Comparison of ENCODE assay signal across 9 cellular contexts in the genomic region with DNA sequence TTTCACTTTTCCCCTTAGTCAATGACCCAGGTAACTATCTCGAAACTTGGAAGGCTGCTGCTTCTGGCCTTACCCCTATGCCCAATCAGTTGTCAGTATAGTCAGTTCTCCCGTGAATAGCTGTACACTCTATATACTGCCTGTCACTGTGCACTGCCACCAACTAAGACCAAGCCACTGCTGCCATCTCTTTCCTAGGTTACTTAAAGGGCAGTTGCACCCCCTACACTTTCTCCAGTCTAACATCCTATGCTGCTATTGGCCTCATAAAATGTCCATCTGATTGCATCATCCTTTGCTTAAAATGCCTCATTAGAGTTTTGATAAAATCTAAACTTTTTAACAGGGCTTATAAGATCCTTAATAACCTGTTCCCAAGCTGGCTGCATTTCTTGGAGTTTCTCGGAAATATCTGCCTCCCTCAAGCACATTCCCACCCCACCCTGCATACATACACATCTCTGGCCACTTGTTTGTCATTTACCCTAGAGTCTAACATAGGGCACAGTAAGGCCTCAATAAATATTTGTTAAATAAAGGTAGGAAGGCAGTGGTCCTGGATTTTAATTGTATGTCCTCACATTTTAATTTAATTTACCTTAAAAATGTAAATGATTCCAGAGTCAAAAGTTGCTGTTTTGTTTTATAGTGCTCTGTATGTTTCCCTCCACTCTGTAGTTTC. TPM values are rescaled to one million over a fixed set of nuclear protein-coding genes. Genes with fewer than 3 reads are reported as not detected.
A peak's percentile ranks its signal among the peaks of the same experiment; 100 is the strongest.
DNase-seq lines count a peak whose midpoint lies in the region; ATAC-seq and TF ChIP-seq lines count a peak whose summit lies in the region.
"Had no signal": no experiment of that assay in that cellular context is flagged by ENCODE, and none has a peak within 500 bp of the region (broad histone marks: within the 10 kb centered on the region; RNA-seq: fewer than 3 reads in every experiment).

No MANE protein-coding gene starts in this region.

- no peaks in the 10 kb centered on the region for H3K9me3 Mint-ChIP-seq in activated naive CD4-positive, alpha-beta T cell treated with anti-CD3 and anti-CD28 coated beads for 36 hours
- H3K9me3 Mint-ChIP-seq in IgD-negative memory B cell, result no peaks in the 10 kb centered on the region

- TF ChIP-seq CTCF in cardiac fibroblast (IDR thresholded peaks at IDR 0.05; ENCODE audit: low read depth, low read length), result no peak
- no peak for TF ChIP-seq CTCF in tibial artery (IDR thresholded peaks at IDR 0.05)

- no peaks in the 10 kb centered on the region for H3K27me3 Mint-ChIP-seq in activated naive CD4-positive, alpha-beta T cell treated with anti-CD3 and anti-CD28 coated beads for 36 hours (ENCODE audit: low read depth)
- no peaks in the 10 kb centered on the region for H3K27me3 Mint-ChIP-seq in IgD-negative memory B cell

- no peaks in the 10 kb centered on the region for H3K36me3 ChIP-seq in tibial artery

- peak overlapping the region; percentile 75 to 77 for H3K27ac ChIP-seq in tibial artery

- no peak for ATAC-seq in HG02973 (IDR thresholded peaks at IDR 0.05; ENCODE audit: unreplicated experiment)

- peaks cover 0 to 51% (median 20%) of the 10 kb centered on the region in 4 donors for H3K4me1 ChIP-seq in tibial artery

- CTCF ChIA-PET in activated naive CD4-positive, alpha-beta T cell treated with anti-CD3 and anti-CD28 coated beads for 36 hours (lab: Charles Lee), result interaction anchor here (0.6 to 1.6 kb wide), 10 partner anchors 11 to 114 kb away, joined by 3 to 5 read pairs (median 3); partner anchors contain the start of gene TNFAIP8

- H3K9me3 ChIP-seq in tibial artery, result no peaks in the 10 kb centered on the region

- H3K27ac Mint-ChIP-seq in activated naive CD4-positive, alpha-beta T cell treated with anti-CD3 and anti-CD28 coated beads for 36 hours, result peak overlapping the region; percentile 96
- peak overlapping the region; percentile 13 to 81 (median 78) for H3K27ac Mint-ChIP-seq in IgD-negative memory B cell

- H3K4me1 Mint-ChIP-seq in activated naive CD4-positive, alpha-beta T cell treated with anti-CD3 and anti-CD28 coated beads for 36 hours (ENCODE audit: low read depth), result peaks cover 94% of the 10 kb centered on the region
- peaks cover 70 to 87% (median 78%) of the 10 kb centered on the region in 3 donors for H3K4me1 Mint-ChIP-seq in IgD-negative memory B cell

- H3K4me3 ChIP-seq in cardiac fibroblast (replicated peaks in 1 of 2; ENCODE audit: low read depth in 2 of 2, low read length in 2 of 2), result no peak overlapping the region
- no peak overlapping the region for H3K4me3 ChIP-seq in tibial artery

- intact Hi-C loops in activated naive CD4-positive, alpha-beta T cell treated with anti-CD3 and anti-CD28 coated beads for 36 hours (cut with micrococcal nuclease), result no loop called here
- intact Hi-C loops in tibial artery (cut with DNase I; ENCODE audit: low total_unique reads), result no loop called here

- peak; percentile 49 for DNase-seq in activated naive CD4-positive, alpha-beta T cell treated with anti-CD3 and anti-CD28 coated beads for 36 hours
- DNase-seq in activated naive CD4-positive, alpha-beta T cell treated with Interleukin-2 at 50 U/mL for 16 hours, result no peak
- peak; percentile 30 to 34 for DNase-seq in cardiac fibroblast (ENCODE audit: low read depth in 2 of 2)
- no peak for DNase-seq in tibial artery
- DNase-seq in GOT3 (lab: John Stamatoyannopoulos, UW), result no peak
- DNase-seq in NCI-H774 (lab: John Stamatoyannopoulos, UW), result no peak
- DNase-seq: GDM1 had no signal

- H3K27me3 ChIP-seq in tibial artery, result no peaks in the 10 kb centered on the region

- H3K4me3 Mint-ChIP-seq in activated naive CD4-positive, alpha-beta T cell treated with anti-CD3 and anti-CD28 coated beads for 36 hours, result peak overlapping the region; percentile 59
- peak overlapping the region in 2 of 4 donors; percentile 3 to 46 for H3K4me3 Mint-ChIP-seq in IgD-negative memory B cell

- peaks cover 19% of the 10 kb centered on the region for H3K36me3 Mint-ChIP-seq in activated naive CD4-positive, alpha-beta T cell treated with anti-CD3 and anti-CD28 coated beads for 36 hours (ENCODE audit: low read depth)
- peaks cover 4% of the 10 kb centered on the region for H3K36me3 Mint-ChIP-seq in IgD-negative memory B cell

RNA-seq across cellular contexts. Expression of gene TNFAIP8, which starts 32.7 kb away (rescaled TPM):
- total RNA-seq in activated naive CD4-positive, alpha-beta T cell treated with anti-CD3 and anti-CD28 coated beads for 36 hours, result 100 to 1,000 TPM; 141 to 142 TPM
- polyA plus RNA-seq in IgD-negative memory B cell, result 285 TPM

Comparison
In these comparisons a context has a peak if more than half of its experiments do, and no peak if none do; other contexts are left out.
1. DNase-seq: peak in activated naive CD4-positive, alpha-beta T cell treated with anti-CD3 and anti-CD28 coated beads for 36 hours (single experiment) and cardiac fibroblast (2 of 2); none in activated naive CD4-positive, alpha-beta T cell treated with Interleukin-2 at 50 U/mL for 16 hours (single experiment), tibial artery (0 of 2), GOT3 (single experiment) and NCI-H774 (single experiment).